Comparison of ENCODE assay signal across 1 cellular context in genomic region chr5:179730852-179731251, GRCh38.
TF ChIP-seq lines count a peak whose summit lies in the region.

No MANE protein-coding gene starts in this region.

TF ChIP-seq in SK-N-SH treated with all-trans-retinoic acid at 6 μM for 48 hours, 23 proteins besides CTCF, POLR2A, EP300 and RAD21 (continued from another document):
- TF ChIP-seq PATZ1 (CRISPR knock-in tag; IDR thresholded peaks at IDR 0.05; ENCODE audit: borderline replicate concordance): no peak
- no peak for TF ChIP-seq RARB (CRISPR knock-in tag; IDR thresholded peaks at IDR 0.05)
- no peak for TF ChIP-seq ARNTL (CRISPR knock-in tag; IDR thresholded peaks at IDR 0.05; ENCODE audit: borderline replicate concordance, low read depth)
- no peak for TF ChIP-seq ZNF565 (CRISPR knock-in tag; conservative IDR thresholded peaks at IDR 0.05; ENCODE audit: low read depth)
- TF ChIP-seq ZNF70 (CRISPR knock-in tag; IDR thresholded peaks at IDR 0.05): no peak
- no peak for TF ChIP-seq CSRNP3 (CRISPR knock-in tag; IDR thresholded peaks at IDR 0.05)
- no peak for TF ChIP-seq ESRRG (CRISPR knock-in tag; IDR thresholded peaks at IDR 0.05)
- no peak for TF ChIP-seq GLIS3 (CRISPR knock-in tag; IDR thresholded peaks at IDR 0.05)
